In the genomic region with DNA sequence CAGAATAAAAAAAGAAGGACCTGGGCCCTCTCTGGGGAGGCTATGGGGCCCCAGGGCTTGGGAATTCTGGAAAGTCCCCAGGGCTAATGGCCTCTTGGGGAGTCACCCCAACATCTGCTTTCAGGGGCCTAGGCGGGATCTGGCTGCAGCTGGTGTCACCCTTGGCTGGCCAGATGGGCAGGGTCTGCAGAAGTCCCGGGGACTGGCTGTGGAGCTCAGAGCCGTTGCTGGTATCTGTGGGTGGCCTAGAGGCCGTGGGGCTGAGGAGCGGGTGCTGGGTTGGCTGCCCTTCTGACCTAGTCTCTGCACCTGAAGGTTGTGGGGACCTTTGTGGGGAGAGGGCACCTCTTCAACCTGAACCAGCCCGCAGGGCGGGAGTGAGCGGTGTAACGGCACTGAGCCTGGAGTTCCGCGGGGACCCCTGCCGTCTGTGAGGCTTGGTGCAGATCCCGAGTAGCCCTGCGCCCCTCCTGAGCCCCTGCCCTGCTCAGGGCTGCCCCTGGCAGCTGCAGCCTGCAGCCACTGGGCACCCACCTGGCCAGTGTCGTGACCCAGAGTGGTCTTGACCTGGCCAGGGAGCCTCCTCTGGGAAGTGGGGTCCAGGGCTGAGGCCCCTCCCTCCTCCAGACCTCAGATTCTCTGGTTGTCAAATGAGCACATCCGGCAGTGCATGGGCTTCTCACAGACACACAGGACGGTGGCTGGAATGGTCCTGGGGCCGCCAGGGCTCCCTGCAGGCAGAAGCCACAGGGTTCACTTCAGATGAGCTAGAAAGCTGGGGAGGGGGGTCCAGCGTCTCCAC, we compare ENCODE assay signal across 25 cellular contexts. TPM values are rescaled to one million over a fixed set of nuclear protein-coding genes. Genes with fewer than 3 reads are reported as not detected.
"Had no signal": no experiment of that assay in that cellular context is flagged by ENCODE, and none has a peak within 500 bp of the region (broad histone marks: within the 10 kb centered on the region; RNA-seq: fewer than 3 reads in every experiment).

No MANE protein-coding gene starts in this region.

- H3K27me3 ChIP-seq: ascending aorta, Peyer's patch had no signal

- DNase-seq: activated CD4-positive, alpha-beta T cell treated with anti-CD3 and anti-CD28 coated beads for 48 hours; activated CD4-positive, alpha-beta T cell treated with anti-CD3 and anti-CD28 coated beads, Interleukin-2, amount 50 U/mL, for 4 hours; activated CD4-positive, CD25-positive, alpha-beta regulatory T cell treated with anti-CD3 and anti-CD28 coated beads, Interleukin-2, amount 50 U/mL, for 72 hours; activated CD8-positive, alpha-beta memory T cell treated with anti-CD3 and anti-CD28 coated beads, Interleukin-2, amount 10 ng/mL, durations not matched to agents 7 days and 5 days; activated effector memory CD4-positive, alpha-beta T cell treated with Interleukin-2 at 50 U/mL for 16 hours; activated naive CD4-positive, alpha-beta T cell; activated T-cell treated with anti-CD3 and anti-CD28 coated beads, Interleukin-2, amount 50 U/mL, for 24 hours; body of pancreas; MG63; MV-4-11; NCI-H1092 treated with DMSO at 0.1 percent for 48 hours; NCI-H1417 treated with DMSO at 0.1 percent for 48 hours; NCI-H1694 treated with DMSO at 0.1 percent for 48 hours; NCI-H2029 treated with DMSO at 0.1 percent for 48 hours; NCI-H510A treated with DMSO at 0.1 percent for 48 hours; Peyer's patch; SHP77 treated with DMSO at 0.1 percent for 48 hours; T-helper 17 cell; T-helper 9 cell had no signal

- H3K9me3 Mint-ChIP-seq: activated naive CD4-positive, alpha-beta T cell treated with anti-CD3 and anti-CD28 coated beads, Interleukin-2, amount 50 U/mL, for 24 hours; activated T-cell treated with anti-CD3 and anti-CD28 coated beads, Interleukin-2, amount 50 U/mL, for 24 hours; activated T-helper 1 cell treated with anti-CD3 and anti-CD28 coated beads, Interleukin-12 subunit alpha, Interleukin-12 subunit beta, Interleukin-2, Interleukin-4 antibody, amounts not matched to agents 30 ng/mL and 10 ng/mL and 1 ng/mL, durations not matched to agents 14 hours and 24 hours and 36 hours; WTC11 had no signal

- ATAC-seq: activated CD8-positive, alpha-beta memory T cell treated with anti-CD3 and anti-CD28 coated beads, Interleukin-2, amount 10 ng/mL, durations not matched to agents 7 days and 5 days; body of pancreas; T-helper 17 cell; WTC11 had no signal

- H3K4me1 Mint-ChIP-seq: activated CD8-positive, alpha-beta memory T cell treated with anti-CD3 and anti-CD28 coated beads, Interleukin-2, amount 10 ng/mL, durations not matched to agents 7 days and 5 days; activated naive CD4-positive, alpha-beta T cell treated with anti-CD3 and anti-CD28 coated beads, Interleukin-2, amount 50 U/mL, for 24 hours; T-helper 17 cell; WTC11 had no signal

- H3K4me3 ChIP-seq: ascending aorta, body of pancreas, MG63, Peyer's patch had no signal

- H3K4me1 ChIP-seq: ascending aorta, body of pancreas, Peyer's patch had no signal

- H3K9me3 ChIP-seq: ascending aorta, body of pancreas, MG63, Peyer's patch had no signal

- H3K27ac ChIP-seq: ascending aorta, body of pancreas, Peyer's patch, RWPE1 had no signal

- FAIRE-seq: bronchial epithelial cell had no signal

- H3K36me3 ChIP-seq: ascending aorta, MG63, Peyer's patch had no signal

- H3K4me3 Mint-ChIP-seq: activated CD8-positive, alpha-beta memory T cell treated with anti-CD3 and anti-CD28 coated beads, Interleukin-2, amount 10 ng/mL, durations not matched to agents 7 days and 5 days; activated naive CD4-positive, alpha-beta T cell treated with anti-CD3 and anti-CD28 coated beads, Interleukin-2, amount 50 U/mL, for 24 hours; activated T-cell treated with anti-CD3 and anti-CD28 coated beads, Interleukin-2, amount 50 U/mL, for 24 hours; activated T-helper 1 cell treated with anti-CD3 and anti-CD28 coated beads, Interleukin-12 subunit alpha, Interleukin-12 subunit beta, Interleukin-2, Interleukin-4 antibody, amounts not matched to agents 30 ng/mL and 10 ng/mL and 1 ng/mL, durations not matched to agents 14 hours and 24 hours and 36 hours; T-helper 17 cell; WTC11 had no signal

- H3K27me3 Mint-ChIP-seq: activated CD8-positive, alpha-beta memory T cell treated with anti-CD3 and anti-CD28 coated beads, Interleukin-2, amount 10 ng/mL, durations not matched to agents 7 days and 5 days; activated naive CD4-positive, alpha-beta T cell treated with anti-CD3 and anti-CD28 coated beads, Interleukin-2, amount 50 U/mL, for 24 hours; T-helper 17 cell had no signal

- H3K27ac Mint-ChIP-seq: activated CD8-positive, alpha-beta memory T cell treated with anti-CD3 and anti-CD28 coated beads, Interleukin-2, amount 10 ng/mL, durations not matched to agents 7 days and 5 days; activated naive CD4-positive, alpha-beta T cell treated with anti-CD3 and anti-CD28 coated beads, Interleukin-2, amount 50 U/mL, for 24 hours; activated T-cell treated with anti-CD3 and anti-CD28 coated beads, Interleukin-2, amount 50 U/mL, for 24 hours; activated T-helper 1 cell treated with anti-CD3 and anti-CD28 coated beads, Interleukin-12 subunit alpha, Interleukin-12 subunit beta, Interleukin-2, Interleukin-4 antibody, amounts not matched to agents 30 ng/mL and 10 ng/mL and 1 ng/mL, durations not matched to agents 14 hours and 24 hours and 36 hours; T-helper 17 cell; WTC11 had no signal

- H3K36me3 Mint-ChIP-seq: activated CD8-positive, alpha-beta memory T cell treated with anti-CD3 and anti-CD28 coated beads, Interleukin-2, amount 10 ng/mL, durations not matched to agents 7 days and 5 days; activated naive CD4-positive, alpha-beta T cell treated with anti-CD3 and anti-CD28 coated beads, Interleukin-2, amount 50 U/mL, for 24 hours; WTC11 had no signal

RNA-seq across cellular contexts. Expression of a gene that starts 51.5 kb away (rescaled TPM):
- total RNA-seq: activated CD8-positive, alpha-beta memory T cell treated with anti-CD3 and anti-CD28 coated beads, Interleukin-2, amount 10 ng/mL, durations not matched to agents 7 days and 5 days; activated T-helper 1 cell treated with anti-CD3 and anti-CD28 coated beads, Interleukin-12 subunit alpha, Interleukin-12 subunit beta, Interleukin-2, Interleukin-4 antibody, amounts not matched to agents 30 ng/mL and 10 ng/mL and 1 ng/mL, durations not matched to agents 14 hours and 24 hours and 36 hours; ascending aorta; body of pancreas; bronchial epithelial cell; Peyer's patch; T-helper 17 cell; WTC11 had no signal
